In the genomic region with DNA sequence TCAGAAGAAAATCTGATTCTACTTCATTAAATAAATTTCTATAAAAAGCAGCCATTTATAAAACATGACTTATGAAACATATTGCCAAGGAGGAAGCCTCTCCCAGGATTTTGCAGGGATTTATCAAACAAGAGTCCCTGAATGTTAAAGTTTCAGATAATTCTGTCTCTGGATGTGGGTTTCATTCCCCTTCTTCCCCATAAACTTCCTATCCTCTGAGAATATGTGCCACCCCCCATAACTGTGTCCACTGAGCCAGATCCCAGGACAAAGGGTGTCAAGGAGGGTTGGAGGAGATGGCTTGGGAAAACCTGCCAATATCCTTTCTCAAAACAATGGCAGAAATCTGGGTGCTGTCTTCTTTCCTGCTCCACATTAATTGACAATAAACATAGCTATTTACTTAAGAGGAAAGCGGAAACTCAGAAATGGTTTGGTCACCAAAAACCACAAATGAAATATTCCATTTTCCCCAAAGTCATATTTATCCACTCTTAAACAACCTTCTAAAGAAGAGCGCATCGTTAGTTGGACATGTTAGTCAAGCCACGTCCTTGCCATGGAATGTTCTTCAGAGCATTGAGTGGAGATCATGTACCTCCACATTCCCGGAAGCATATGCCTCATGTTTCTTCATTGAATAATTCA, we compare ENCODE assay signal across 11 cellular contexts. TPM values are rescaled to one million over a fixed set of nuclear protein-coding genes. Genes with fewer than 3 reads are reported as not detected.
A peak's percentile ranks its signal among the peaks of the same experiment; 100 is the strongest.
DNase-seq lines count a peak whose midpoint lies in the region; ATAC-seq and TF ChIP-seq lines count a peak whose summit lies in the region.
"Had no signal": no experiment of that assay in that cellular context is flagged by ENCODE, and none has a peak within 500 bp of the region (broad histone marks: within the 10 kb centered on the region; RNA-seq: fewer than 3 reads in every experiment).

No MANE protein-coding gene starts in this region.

- in situ Hi-C loops in KBM-7 (cut with MboI; ENCODE audit: low pct_unique_long_range_greater_than_20kb, low sequenced_read_pairs), result loop anchor here (25.0 kb wide), 1 partner anchor 1534 kb away; no protein-coding TSS in a partner anchor

- TF ChIP-seq CTCF in AG10803 (conservative IDR thresholded peaks at IDR 0.05; ENCODE audit: low read length) (no peak), esophagus muscularis mucosa (IDR thresholded peaks at IDR 0.05) (no peak), psoas muscle (IDR thresholded peaks at IDR 0.05) (no peak)

- TF ChIP-seq POLR2A in esophagus muscularis mucosa (IDR thresholded peaks at IDR 0.05; ENCODE audit: low read depth), result no peak

- H3K9me3 ChIP-seq in esophagus muscularis mucosa (no peaks in the 10 kb centered on the region), psoas muscle (no peaks in the 10 kb centered on the region)

- TF ChIP-seq EP300 in esophagus muscularis mucosa (IDR thresholded peaks at IDR 0.05), result no peak

- ATAC-seq in psoas muscle (no peak), GM19351 (IDR thresholded peaks at IDR 0.05; ENCODE audit: unreplicated experiment) (no peak), GM21723 (IDR thresholded peaks at IDR 0.05; ENCODE audit: unreplicated experiment) (no peak)
- ATAC-seq: CD8-positive, alpha-beta T cell had no signal

- intact Hi-C loops in esophagus muscularis mucosa (cut with DNase I) (no loop called here), psoas muscle (cut with DNase I) (loop anchor here (2.0 to 5.0 kb wide), 3 partner anchors 1534 to 1575 kb away; no protein-coding TSS in a partner anchor)

- 88% methylated on average over 5 of the region's 5 CpGs for WGBS in esophagus muscularis mucosa
- whole genome bisulfite sequencing in psoas muscle, 3 donors, result 62 to 82% (median 73%) methylated on average over 5 of the region's 5 CpGs

- H3K4me1 ChIP-seq in esophagus muscularis mucosa (peaks cover 20 to 25% (median 23%) of the 10 kb centered on the region in 4 donors), psoas muscle (peaks cover 45% of the 10 kb centered on the region)

- H3K4me3 ChIP-seq in AG10803 (ENCODE audit: low read length) (peak overlapping the region; percentile 4; the same call in 1 of the 2 replicates), esophagus muscularis mucosa (no peak overlapping the region), psoas muscle (no peak overlapping the region)

- DNase-seq in AG10803 (ENCODE audit: low read depth), result peak; percentile 87
- DNase-seq in esophagus muscularis mucosa (ENCODE audit: extremely low spot score), result no peak
- DNase-seq in psoas muscle, result no peak
- DNase-seq in SIG-M5 treated with dmso at 0.1 percent for 504 hours (lab: John Stamatoyannopoulos, UW; ENCODE audit: unreplicated experiment), result no peak
- no peak for DNase-seq in KBM-7
- DNase-seq: CD8-positive, alpha-beta T cell; NK-92 treated with Interleukin-12 subunit alpha and Interleukin-12 subunit beta, amount 100 ng/mL, for 24 hours had no signal

- H3K27me3 ChIP-seq in esophagus muscularis mucosa, result no peaks in the 10 kb centered on the region
- no peaks in the 10 kb centered on the region for H3K27me3 ChIP-seq in psoas muscle (ENCODE audit: insufficient read depth in 3 of 3, low read length in 2 of 3)

- H3K36me3 ChIP-seq in esophagus muscularis mucosa (no peaks in the 10 kb centered on the region), psoas muscle (ENCODE audit: insufficient read depth in 1 of 2, low read depth in 1 of 2) (no peaks in the 10 kb centered on the region)

- H3K27ac ChIP-seq in esophagus muscularis mucosa (replicated peaks in 1 of 4), result peak overlapping the region; percentile 28 to 68 (median 58)
- H3K27ac ChIP-seq in psoas muscle, result peak overlapping the region; percentile 65
- H3K27ac ChIP-seq: HL-60 had no signal

TF ChIP-seq in PFSK-1, 5 proteins besides CTCF, POLR2A, EP300 and RAD21:
- TF ChIP-seq, protein P1, sequence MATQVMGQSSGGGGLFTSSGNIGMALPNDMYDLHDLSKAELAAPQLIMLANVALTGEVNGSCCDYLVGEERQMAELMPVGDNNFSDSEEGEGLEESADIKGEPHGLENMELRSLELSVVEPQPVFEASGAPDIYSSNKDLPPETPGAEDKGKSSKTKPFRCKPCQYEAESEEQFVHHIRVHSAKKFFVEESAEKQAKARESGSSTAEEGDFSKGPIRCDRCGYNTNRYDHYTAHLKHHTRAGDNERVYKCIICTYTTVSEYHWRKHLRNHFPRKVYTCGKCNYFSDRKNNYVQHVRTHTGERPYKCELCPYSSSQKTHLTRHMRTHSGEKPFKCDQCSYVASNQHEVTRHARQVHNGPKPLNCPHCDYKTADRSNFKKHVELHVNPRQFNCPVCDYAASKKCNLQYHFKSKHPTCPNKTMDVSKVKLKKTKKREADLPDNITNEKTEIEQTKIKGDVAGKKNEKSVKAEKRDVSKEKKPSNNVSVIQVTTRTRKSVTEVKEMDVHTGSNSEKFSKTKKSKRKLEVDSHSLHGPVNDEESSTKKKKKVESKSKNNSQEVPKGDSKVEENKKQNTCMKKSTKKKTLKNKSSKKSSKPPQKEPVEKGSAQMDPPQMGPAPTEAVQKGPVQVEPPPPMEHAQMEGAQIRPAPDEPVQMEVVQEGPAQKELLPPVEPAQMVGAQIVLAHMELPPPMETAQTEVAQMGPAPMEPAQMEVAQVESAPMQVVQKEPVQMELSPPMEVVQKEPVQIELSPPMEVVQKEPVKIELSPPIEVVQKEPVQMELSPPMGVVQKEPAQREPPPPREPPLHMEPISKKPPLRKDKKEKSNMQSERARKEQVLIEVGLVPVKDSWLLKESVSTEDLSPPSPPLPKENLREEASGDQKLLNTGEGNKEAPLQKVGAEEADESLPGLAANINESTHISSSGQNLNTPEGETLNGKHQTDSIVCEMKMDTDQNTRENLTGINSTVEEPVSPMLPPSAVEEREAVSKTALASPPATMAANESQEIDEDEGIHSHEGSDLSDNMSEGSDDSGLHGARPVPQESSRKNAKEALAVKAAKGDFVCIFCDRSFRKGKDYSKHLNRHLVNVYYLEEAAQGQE (IDR thresholded peaks at IDR 0.05; ENCODE audit: insufficient read depth in 1 of 2, low read depth in 2 of 2, low read length in 2 of 2), result no peak
- TF ChIP-seq TAF1 (IDR thresholded peaks at IDR 0.05; ENCODE audit: borderline replicate concordance, insufficient read depth, low read length), result peak; percentile 14; the same call in 1 of the 2 replicates
TF ChIP-seq in PFSK-1: peak in this region for 1.

RNA-seq across cellular contexts. Expression of a gene that starts 54.3 kb away (rescaled TPM):
- polyA plus RNA-seq in PFSK-1 (2012; ENCODE audit: insufficient read length, low read depth), result not detected
- total RNA-seq in esophagus muscularis mucosa (10 to 100 TPM; 16.5 to 21.0 (median 18.0) TPM), psoas muscle (1 to 10 TPM; 1.8 to 5.1 (median 3.4) TPM)
- polyA plus RNA-seq in psoas muscle, result 1 to 10 TPM in 1 of 3 donors, under 1 TPM in 2; 0.65 to 1.8 (median 0.73) TPM
